1 cellular context compared by ENCODE assay signal in the genomic region with DNA sequence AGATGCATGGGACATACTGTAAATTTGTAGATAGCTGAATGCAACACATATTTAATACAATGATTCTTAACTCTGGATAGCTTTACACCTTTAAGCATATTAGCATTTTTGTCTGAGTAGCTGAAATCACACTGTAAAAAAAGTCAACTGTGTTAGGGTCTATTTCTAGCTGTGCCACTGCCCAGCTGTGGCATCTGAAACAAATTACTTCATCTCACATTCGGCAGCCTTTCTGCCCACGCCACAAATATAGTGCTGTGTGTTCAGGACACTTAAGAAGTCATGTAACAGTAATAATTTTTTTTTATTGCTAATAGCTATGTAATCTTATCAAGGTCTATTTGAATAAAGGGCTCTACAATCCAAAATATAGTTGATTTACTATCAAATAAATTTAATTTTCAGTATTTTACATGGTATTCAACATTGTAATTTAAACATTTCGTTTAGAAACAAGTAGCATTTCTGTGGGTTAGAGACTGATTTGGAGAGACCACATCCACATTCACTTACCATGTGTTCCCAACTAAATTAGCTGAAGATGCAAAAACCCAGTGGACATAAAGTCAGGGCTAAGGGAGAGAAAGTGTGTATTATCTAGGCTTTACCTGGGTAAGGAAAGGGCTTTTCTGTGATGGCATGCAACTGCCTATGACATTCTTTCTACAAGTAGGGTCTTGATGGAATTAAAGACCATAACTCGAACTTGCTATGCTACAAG.
TF ChIP-seq lines count a peak whose summit lies in the region.

No MANE protein-coding gene starts in this region.

TF ChIP-seq in GM12878, 131 proteins besides CTCF, POLR2A, EP300 and RAD21 (continued from another document):
- no peak for TF ChIP-seq CUX1 (IDR thresholded peaks at IDR 0.05; ENCODE audit: insufficient replicate concordance, low read depth, low read length)
- TF ChIP-seq JUNB (IDR thresholded peaks at IDR 0.05) = no peak
- no peak for TF ChIP-seq USF2 (IDR thresholded peaks at IDR 0.05; ENCODE audit: borderline replicate concordance, low read depth, low read length)
- TF ChIP-seq DPF2 (IDR thresholded peaks at IDR 0.05) = 0 out of 2 replicates have a peak, but pooled peaks have one; percentile 17
- no peak for TF ChIP-seq POLR2AphosphoS5 (IDR thresholded peaks at IDR 0.05; ENCODE audit: low read length)
- TF ChIP-seq ZNF207 (IDR thresholded peaks at IDR 0.05; ENCODE audit: borderline replicate concordance) = no peak
- no peak for TF ChIP-seq BCL11A (IDR thresholded peaks at IDR 0.05; ENCODE audit: low read depth, low read length)
- TF ChIP-seq ATF7 (IDR thresholded peaks at IDR 0.05; ENCODE audit: low read depth) = 0 out of 2 replicates have a peak, but pooled peaks have one; percentile 14
- TF ChIP-seq ZNF622 (IDR thresholded peaks at IDR 0.05) = no peak
- TF ChIP-seq NR2F1 (conservative IDR thresholded peaks at IDR 0.05) = no peak
- TF ChIP-seq NRF1 (conservative IDR thresholded peaks at IDR 0.05; ENCODE audit: low read depth, low read length) = no peak
- TF ChIP-seq BHLHE40 (IDR thresholded peaks at IDR 0.05; ENCODE audit: borderline replicate concordance in 1 of 2, low read depth in 2 of 2, low read length in 1 of 2) = no peak
- TF ChIP-seq KLF5 (IDR thresholded peaks at IDR 0.05; ENCODE audit: partially characterized antibody) = no peak
- TF ChIP-seq BMI1 (IDR thresholded peaks at IDR 0.05; ENCODE audit: borderline replicate concordance) = 0 out of 2 replicates have a peak, but pooled peaks have one; percentile 33
- no peak for TF ChIP-seq PKNOX1 (IDR thresholded peaks at IDR 0.05)
- TF ChIP-seq HDGF (IDR thresholded peaks at IDR 0.05) = no peak
- TF ChIP-seq, protein P1, sequence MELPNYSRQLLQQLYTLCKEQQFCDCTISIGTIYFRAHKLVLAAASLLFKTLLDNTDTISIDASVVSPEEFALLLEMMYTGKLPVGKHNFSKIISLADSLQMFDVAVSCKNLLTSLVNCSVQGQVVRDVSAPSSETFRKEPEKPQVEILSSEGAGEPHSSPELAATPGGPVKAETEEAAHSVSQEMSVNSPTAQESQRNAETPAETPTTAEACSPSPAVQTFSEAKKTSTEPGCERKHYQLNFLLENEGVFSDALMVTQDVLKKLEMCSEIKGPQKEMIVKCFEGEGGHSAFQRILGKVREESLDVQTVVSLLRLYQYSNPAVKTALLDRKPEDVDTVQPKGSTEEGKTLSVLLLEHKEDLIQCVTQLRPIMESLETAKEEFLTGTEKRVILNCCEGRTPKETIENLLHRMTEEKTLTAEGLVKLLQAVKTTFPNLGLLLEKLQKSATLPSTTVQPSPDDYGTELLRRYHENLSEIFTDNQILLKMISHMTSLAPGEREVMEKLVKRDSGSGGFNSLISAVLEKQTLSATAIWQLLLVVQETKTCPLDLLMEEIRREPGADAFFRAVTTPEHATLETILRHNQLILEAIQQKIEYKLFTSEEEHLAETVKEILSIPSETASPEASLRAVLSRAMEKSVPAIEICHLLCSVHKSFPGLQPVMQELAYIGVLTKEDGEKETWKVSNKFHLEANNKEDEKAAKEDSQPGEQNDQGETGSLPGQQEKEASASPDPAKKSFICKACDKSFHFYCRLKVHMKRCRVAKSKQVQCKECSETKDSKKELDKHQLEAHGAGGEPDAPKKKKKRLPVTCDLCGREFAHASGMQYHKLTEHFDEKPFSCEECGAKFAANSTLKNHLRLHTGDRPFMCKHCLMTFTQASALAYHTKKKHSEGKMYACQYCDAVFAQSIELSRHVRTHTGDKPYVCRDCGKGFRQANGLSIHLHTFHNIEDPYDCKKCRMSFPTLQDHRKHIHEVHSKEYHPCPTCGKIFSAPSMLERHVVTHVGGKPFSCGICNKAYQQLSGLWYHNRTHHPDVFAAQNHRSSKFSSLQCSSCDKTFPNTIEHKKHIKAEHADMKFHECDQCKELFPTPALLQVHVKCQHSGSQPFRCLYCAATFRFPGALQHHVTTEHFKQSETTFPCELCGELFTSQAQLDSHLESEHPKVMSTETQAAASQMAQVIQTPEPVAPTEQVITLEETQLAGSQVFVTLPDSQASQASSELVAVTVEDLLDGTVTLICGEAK (IDR thresholded peaks at IDR 0.05; ENCODE audit: borderline replicate concordance) = no peak
TF ChIP-seq in GM12878: peak in this region for 4.
